In genomic region chr22:31631381-31631780, GRCh38 we compare ENCODE assay signal across 8 cellular contexts. TPM values are rescaled to one million over a fixed set of nuclear protein-coding genes. Genes with fewer than 3 reads are reported as not detected.
A peak's percentile ranks its signal among the peaks of the same experiment; 100 is the strongest.
DNase-seq lines count a peak whose midpoint lies in the region; ATAC-seq and TF ChIP-seq lines count a peak whose summit lies in the region.

No MANE protein-coding gene starts in this region.

- H3K4me3 ChIP-seq in Caco-2 (ENCODE audit: low read depth, low read length) (peak overlapping the region; percentile 60), osteoblast (ENCODE audit: insufficient read depth, low read length) (peak overlapping the region; percentile 90)

- peaks cover 48% of the 10 kb centered on the region for H4K20me1 ChIP-seq in osteoblast (ENCODE audit: insufficient read depth, low read length)

- intact Hi-C loops in Caco-2 (cut with micrococcal nuclease; ENCODE audit: unreplicated experiment), result loop anchor here (2.0 kb wide), 1 partner anchor 31 kb away; the partner anchor contains the start of gene PISD

- H3K27ac Mint-ChIP-seq in Caco-2 (ENCODE audit: unreplicated experiment) (peak overlapping the region; percentile 29), endothelial cell (ENCODE audit: unreplicated experiment) (peak overlapping the region; percentile 78)

- peak overlapping the region; percentile 77 for H2AFZ ChIP-seq in osteoblast (ENCODE audit: low read length)

- DNase-seq in Caco-2, result no peak
- no peak for DNase-seq in endothelial cell (ENCODE audit: low spot score)
- peak; percentile 73 for DNase-seq in osteoblast (ENCODE audit: insufficient read length, low spot score, missing footprints)
- DNase-seq in NCI-H1417 treated with DMSO at 0.1 percent for 48 hours (lab: John Stamatoyannopoulos, UW), result no peak
- DNase-seq in effector CD4-positive, alpha-beta T cell, result no peak
- DNase-seq in SKM-1 treated with dmso at 0.1 percent for 144 hours (lab: John Stamatoyannopoulos, UW; ENCODE audit: unreplicated experiment), result no peak

- CTCF ChIA-PET in Caco-2 (lab: Charles Lee), result interaction anchor here (1.1 to 2.4 kb wide), 6 partner anchors 9 to 339 kb away, joined by 3 to 19 read pairs (median 10); no protein-coding TSS in a partner anchor

- peaks cover 29% of the 10 kb centered on the region for H3K4me1 ChIP-seq in Caco-2
- H3K4me1 ChIP-seq in osteoblast (ENCODE audit: insufficient read depth, low read length), result peaks cover 20% of the 10 kb centered on the region

- peak overlapping the region; percentile 89 for H3K27ac ChIP-seq in osteoblast (ENCODE audit: low read depth, low read length)

- H3K36me3 ChIP-seq in Caco-2 (ENCODE audit: control insufficient read depth, insufficient read depth, low read length) (no peaks in the 10 kb centered on the region), osteoblast (ENCODE audit: insufficient read depth, low read length) (peaks cover 11% of the 10 kb centered on the region)

- H3K27me3 ChIP-seq in Caco-2 (replicated peaks; ENCODE audit: control insufficient read depth, insufficient read depth, low read length), result no peaks in the 10 kb centered on the region
- H3K27me3 ChIP-seq in osteoblast (ENCODE audit: insufficient read depth, low read length), result no peaks in the 10 kb centered on the region

- H3K36me3 Mint-ChIP-seq in Caco-2 (ENCODE audit: insufficient read depth, unreplicated experiment) (peaks cover 26% of the 10 kb centered on the region), endothelial cell (ENCODE audit: low read depth, unreplicated experiment) (peaks cover 6% of the 10 kb centered on the region)

- BruUV-seq in Caco-2 (replicated peaks; lab: Mats Ljungman, UMichigan), result no TSS peak

- H3K4me1 Mint-ChIP-seq in Caco-2 (ENCODE audit: low read depth, unreplicated experiment), result peaks cover 29% of the 10 kb centered on the region
- peaks cover 42% of the 10 kb centered on the region for H3K4me1 Mint-ChIP-seq in endothelial cell (ENCODE audit: unreplicated experiment)

- peaks cover 93% of the 10 kb centered on the region for H3K79me2 ChIP-seq in osteoblast (ENCODE audit: insufficient read depth, low read length)

- ATAC-seq in HG02759 (IDR thresholded peaks at IDR 0.05; ENCODE audit: unreplicated experiment), result no peak

- H3K27me3 Mint-ChIP-seq in Caco-2 (ENCODE audit: insufficient read depth, unreplicated experiment) (no peaks in the 10 kb centered on the region), endothelial cell (ENCODE audit: unreplicated experiment) (peaks cover 12% of the 10 kb centered on the region)

- H3K9me3 Mint-ChIP-seq in Caco-2 (ENCODE audit: unreplicated experiment), result no peaks in the 10 kb centered on the region
- H3K9me3 Mint-ChIP-seq in endothelial cell (ENCODE audit: unreplicated experiment), result no peaks in the 10 kb centered on the region

- TF ChIP-seq CTCF in Caco-2 (IDR thresholded peaks at IDR 0.05; ENCODE audit: insufficient read depth in 1 of 2, low read depth in 1 of 2, low read length in 1 of 2, severe bottlenecking in 1 of 2, unreplicated experiment in 1 of 2) (no peak), endothelial cell (IDR thresholded peaks at IDR 0.05; ENCODE audit: unreplicated experiment) (no peak), osteoblast (IDR thresholded peaks at IDR 0.05; ENCODE audit: extremely low read depth, low read depth, low read length) (no peak)

- POLR2A ChIA-PET in Caco-2 (lab: Charles Lee), result interaction anchor here (0.6 to 2.0 kb wide), 2 partner anchors 15 to 31 kb away, joined by 3 to 12 read pairs; partner anchors contain the start of gene PISD

- H3K4me3 Mint-ChIP-seq in Caco-2 (ENCODE audit: unreplicated experiment) (peak overlapping the region; percentile 80), endothelial cell (ENCODE audit: unreplicated experiment) (peak overlapping the region; percentile 87)

- no peaks in the 10 kb centered on the region for H3K9me3 ChIP-seq in Caco-2
- H3K9me3 ChIP-seq in osteoblast (ENCODE audit: low read depth, low read length), result no peaks in the 10 kb centered on the region

- peak overlapping the region; percentile 88 for H3K4me2 ChIP-seq in osteoblast (ENCODE audit: insufficient read depth, low read length)

TF ChIP-seq in PFSK-1, 5 proteins besides CTCF, POLR2A, EP300 and RAD21:
- TF ChIP-seq TAF1 (IDR thresholded peaks at IDR 0.05; ENCODE audit: borderline replicate concordance, insufficient read depth, low read length), result no peak
- peak; percentile 2 for TF ChIP-seq FOXP2 (optimal IDR thresholded peaks at IDR 0.05; ENCODE audit: borderline replicate concordance, extremely low read depth, extremely low read length, insufficient read depth)
TF ChIP-seq in PFSK-1: peak in this region for 1.

RNA-seq across cellular contexts. Expression of gene PISD, which starts 30.6 kb away (rescaled TPM):
- total RNA-seq in Caco-2 (2022), result 56.7 and 58.7 TPM in 2 replicates
- 49.9 TPM for polyA plus RNA-seq in PFSK-1 (2012; ENCODE audit: insufficient read length, low read depth)
- 53.0 TPM for total RNA-seq in endothelial cell (ENCODE audit: unreplicated experiment)
- total RNA-seq in osteoblast, result 35.1 and 37.3 TPM in 2 replicates
